Comparison of ENCODE assay signal across 22 cellular contexts in the genomic region with DNA sequence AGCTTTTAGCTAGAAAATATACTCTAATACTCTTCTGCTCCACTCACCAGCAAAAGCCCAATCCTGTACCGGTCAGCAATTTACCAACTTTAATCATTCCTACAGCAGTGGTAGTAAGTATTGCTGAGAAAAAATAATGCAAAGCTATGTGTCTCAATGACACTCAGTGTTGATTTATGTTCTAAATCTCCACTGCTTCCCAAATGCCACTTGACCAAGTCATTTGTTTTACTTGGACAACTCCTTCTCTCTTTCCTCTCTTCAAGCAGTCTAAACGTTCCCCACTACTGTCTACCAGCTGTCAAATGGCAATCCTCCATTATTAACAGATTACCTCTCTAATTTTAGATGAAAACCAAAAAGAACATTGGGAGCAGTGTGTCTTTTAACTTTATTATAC.
A peak's percentile ranks its signal among the peaks of the same experiment; 100 is the strongest.
DNase-seq lines count a peak whose midpoint lies in the region; ATAC-seq and TF ChIP-seq lines count a peak whose summit lies in the region.
"Had no signal": no experiment of that assay in that cellular context is flagged by ENCODE, and none has a peak within 500 bp of the region (broad histone marks: within the 10 kb centered on the region; RNA-seq: fewer than 3 reads in every experiment).

No MANE protein-coding gene starts in this region.

- H2BK15ac ChIP-seq in mesenchymal stem cell (ENCODE audit: low read depth, poor library complexity, severe bottlenecking): no peak overlapping the region

- H3K27me3 ChIP-seq in brain microvascular endothelial cell (replicated peaks): no peaks in the 10 kb centered on the region
- no peaks in the 10 kb centered on the region for H3K27me3 ChIP-seq in mesenchymal stem cell (ENCODE audit: control insufficient read depth in 1 of 2, insufficient read depth in 1 of 2, low read length in 2 of 2)
- no peaks in the 10 kb centered on the region for H3K27me3 ChIP-seq in MG63
- H3K27me3 ChIP-seq: BLaER1 treated with 17β-estradiol and CSF1 and Interleukin-3, amounts not matched to agents 10 nM and 100 nM; SJCRH30 had no signal

- ATAC-seq in HG03460 (IDR thresholded peaks at IDR 0.05; ENCODE audit: unreplicated experiment): no peak
- ATAC-seq: HCT116 had no signal

- no peaks in the 10 kb centered on the region for H3K4me1 ChIP-seq in mesenchymal stem cell (ENCODE audit: control insufficient read depth, insufficient read depth, low read depth, low read length)
- H3K4me1 ChIP-seq: BLaER1 treated with 17β-estradiol and CSF1 and Interleukin-3, amounts not matched to agents 10 nM and 100 nM; Caco-2; SJCRH30 had no signal

- no peaks in the 10 kb centered on the region for H3K79me1 ChIP-seq in mesenchymal stem cell (replicated peaks; ENCODE audit: low read length, poor library complexity, severe bottlenecking)

- 13% methylated on average over 1 of the region's 2 CpGs for WGBS in mesenchymal stem cell

- H3K36me3 ChIP-seq in brain microvascular endothelial cell (replicated peaks) (no peaks in the 10 kb centered on the region), mesenchymal stem cell (ENCODE audit: control insufficient read depth in 1 of 2, insufficient read depth in 2 of 2, low read depth in 1 of 2, low read length in 2 of 2) (no peaks in the 10 kb centered on the region), MG63 (no peaks in the 10 kb centered on the region)
- H3K36me3 ChIP-seq: BLaER1 treated with 17β-estradiol and CSF1 and Interleukin-3, amounts not matched to agents 10 nM and 100 nM; SJCRH30 had no signal

- H2BK12ac ChIP-seq in mesenchymal stem cell (ENCODE audit: low read length in 2 of 2): no peak overlapping the region

- H3K18ac ChIP-seq in mesenchymal stem cell (ENCODE audit: low read depth in 1 of 2, low read length in 2 of 2): no peak overlapping the region

- no peak for TF ChIP-seq CTCF in brain microvascular endothelial cell (IDR thresholded peaks at IDR 0.05; ENCODE audit: low read depth, low read length, missing control alignments)

- H3K4me3 ChIP-seq in brain microvascular endothelial cell (ENCODE audit: low read depth, low read length): no peak overlapping the region
- H3K4me3 ChIP-seq in mesenchymal stem cell (ENCODE audit: insufficient read depth in 1 of 2, low read depth in 1 of 2, low read length in 2 of 2): no peak overlapping the region
- no peak overlapping the region for H3K4me3 ChIP-seq in MG63
- H3K4me3 ChIP-seq: BLaER1 treated with 17β-estradiol and CSF1 and Interleukin-3, amounts not matched to agents 10 nM and 100 nM; SJCRH30 had no signal

- in situ Hi-C loops in brain microvascular endothelial cell (cut with HindIII; ENCODE audit: low pct_ligation_motif_present, low sequenced_read_pairs): no loop called here

- DNase-seq in DMS 273 (lab: John Stamatoyannopoulos, UW; ENCODE audit: unreplicated experiment): peak; percentile 25
- DNase-seq in DMS 273 treated with DMSO at 0.1 percent for 48 hours (lab: John Stamatoyannopoulos, UW): no peak
- DNase-seq in brain microvascular endothelial cell: peak; percentile 11
- DNase-seq in mesenchymal stem cell: peak; percentile 2
- DNase-seq in MG63: no peak
- no peak for DNase-seq in hippocampal formation (lab: John Stamatoyannopoulos, UW)
- DNase-seq in stimulated activated naive CD4-positive, alpha-beta T cell (lab: John Stamatoyannopoulos, UW): no peak
- DNase-seq: Caco-2; CD4-positive, alpha-beta memory T cell; DMS153; GDM1; NCI-H1092; NCI-H1436 treated with DMSO at 0.1 percent for 48 hours; NCI-H1930; NCI-H226; NCI-H526; OCI-M1; SJCRH30 had no signal

- H4K91ac ChIP-seq in mesenchymal stem cell (ENCODE audit: low read length): no peak overlapping the region

- no peak overlapping the region for H3K9ac ChIP-seq in mesenchymal stem cell (ENCODE audit: low read length)
- H3K9ac ChIP-seq: BLaER1 treated with 17β-estradiol and CSF1 and Interleukin-3, amounts not matched to agents 10 nM and 100 nM had no signal

- no peak overlapping the region for H3K4me2 ChIP-seq in mesenchymal stem cell (ENCODE audit: low read length, poor library complexity, severe bottlenecking)
- H3K4me2 ChIP-seq: BLaER1 treated with 17β-estradiol and CSF1 and Interleukin-3, amounts not matched to agents 10 nM and 100 nM had no signal

- no peak overlapping the region for H2AFZ ChIP-seq in mesenchymal stem cell (ENCODE audit: low read depth, low read length)

- H2BK5ac ChIP-seq in mesenchymal stem cell (ENCODE audit: low read depth, low read length, poor library complexity, severe bottlenecking): no peak overlapping the region

- no peak overlapping the region for H3K23ac ChIP-seq in mesenchymal stem cell (ENCODE audit: low read length in 2 of 2)

- H2AK5ac ChIP-seq in mesenchymal stem cell (ENCODE audit: low read length, severe bottlenecking): no peak overlapping the region

- H2BK120ac ChIP-seq in mesenchymal stem cell (ENCODE audit: low read depth, low read length): no peak overlapping the region

- no peak overlapping the region for H4K8ac ChIP-seq in mesenchymal stem cell (ENCODE audit: low read length)

- H3K27ac ChIP-seq in brain microvascular endothelial cell: no peak overlapping the region
- H3K27ac ChIP-seq in mesenchymal stem cell (ENCODE audit: low read length, poor library complexity, severe bottlenecking): no peak overlapping the region
- H3K27ac ChIP-seq: 22Rv1; BLaER1 treated with 17β-estradiol and CSF1 and Interleukin-3, amounts not matched to agents 10 nM and 100 nM; SJCRH30 had no signal

- H3K4ac ChIP-seq in mesenchymal stem cell (ENCODE audit: low read depth in 1 of 2, low read length in 2 of 2): no peak overlapping the region

- no peak overlapping the region for H3K14ac ChIP-seq in mesenchymal stem cell (ENCODE audit: low read length in 2 of 2)

- H3K9me3 ChIP-seq in mesenchymal stem cell (ENCODE audit: control insufficient read depth, low read length): no peaks in the 10 kb centered on the region
- no peaks in the 10 kb centered on the region for H3K9me3 ChIP-seq in MG63
- H3K9me3 ChIP-seq: BLaER1 treated with 17β-estradiol and CSF1 and Interleukin-3, amounts not matched to agents 10 nM and 100 nM; Caco-2; SJCRH30 had no signal

Comparison
In these comparisons a context has a peak if more than half of its experiments do, and no peak if none do; other contexts are left out.
1. DNase-seq: peak in DMS 273 (single experiment), brain microvascular endothelial cell (single experiment) and mesenchymal stem cell (single experiment); none in DMS 273 treated with DMSO at 0.1 percent for 48 hours (single experiment), MG63 (single experiment), hippocampal formation (0 of 2) and stimulated activated naive CD4-positive, alpha-beta T cell (0 of 6).